In genomic region chr7:46764100-46764941, GRCh38 we compare ENCODE assay signal across 8 cellular contexts.
DNase-seq lines count a peak whose midpoint lies in the region; ATAC-seq lines count a peak whose summit lies in the region.

No MANE protein-coding gene starts in this region.

- no peaks in the 10 kb centered on the region for H3K36me3 Mint-ChIP-seq in activated naive CD8-positive, alpha-beta T cell treated with anti-CD3 and anti-CD28 coated beads for 36 hours

- no peak for ATAC-seq in HG02571 (IDR thresholded peaks at IDR 0.05; ENCODE audit: unreplicated experiment)
- no peak for ATAC-seq in HG02884 (IDR thresholded peaks at IDR 0.05; ENCODE audit: unreplicated experiment)

- H3K27me3 Mint-ChIP-seq in activated naive CD8-positive, alpha-beta T cell treated with anti-CD3 and anti-CD28 coated beads for 36 hours, result no peaks in the 10 kb centered on the region

- H3K27ac Mint-ChIP-seq in activated naive CD8-positive, alpha-beta T cell treated with anti-CD3 and anti-CD28 coated beads for 36 hours, result no peak overlapping the region

- no peak overlapping the region for H3K4me3 Mint-ChIP-seq in activated naive CD8-positive, alpha-beta T cell treated with anti-CD3 and anti-CD28 coated beads for 36 hours

- peak; percentile 71 for DNase-seq in DMS53 (lab: John Stamatoyannopoulos, UW)
- DNase-seq in LHCN-M2 (ENCODE audit: low read depth), result peak; percentile 100
- peak; percentile 90 for DNase-seq in dedifferentiated amniotic fluid mesenchymal stem cell (ENCODE audit: extremely low spot score)
- peak; percentile 83 for DNase-seq in non-pigmented ciliary epithelial cell (ENCODE audit: low read depth)
- no peak for DNase-seq in OCI-M1 (lab: John Stamatoyannopoulos, UW)
- no peak for DNase-seq in activated naive CD8-positive, alpha-beta T cell treated with anti-CD3 and anti-CD28 coated beads for 36 hours

- H3K9me3 Mint-ChIP-seq in activated naive CD8-positive, alpha-beta T cell treated with anti-CD3 and anti-CD28 coated beads for 36 hours, result peaks cover 5% of the 10 kb centered on the region

- no peaks in the 10 kb centered on the region for H3K4me1 Mint-ChIP-seq in activated naive CD8-positive, alpha-beta T cell treated with anti-CD3 and anti-CD28 coated beads for 36 hours

Comparison
In these comparisons a context has a peak if more than half of its experiments do, and no peak if none do; other contexts are left out.
1. DNase-seq: peak in DMS53 (single experiment), LHCN-M2 (single experiment), dedifferentiated amniotic fluid mesenchymal stem cell (single experiment) and non-pigmented ciliary epithelial cell (single experiment); none in OCI-M1 (single experiment) and activated naive CD8-positive, alpha-beta T cell treated with anti-CD3 and anti-CD28 coated beads for 36 hours (single experiment).